Comparison of ENCODE assay signal across 7 cellular contexts in genomic region chr2:191637182-191638078, GRCh38. TPM values are rescaled to one million over a fixed set of nuclear protein-coding genes. Genes with fewer than 3 reads are reported as not detected.
DNase-seq lines count a peak whose midpoint lies in the region; ATAC-seq and TF ChIP-seq lines count a peak whose summit lies in the region.

No MANE protein-coding gene starts in this region.

- POLR2A ChIA-PET in MCF 10A (lab: Yijun Ruan, JAX) = interaction anchor here (0.6 to 4.2 kb wide), 17 partner anchors 9 to 585 kb away, joined by 3 to 55 read pairs (median 4); partner anchors contain the start of gene NABP1

- H3K36me3 ChIP-seq in KOPT-K1 (ENCODE audit: insufficient read depth, low read length) = no peaks in the 10 kb centered on the region

- no TSS peak for BruUV-seq in MCF 10A (replicated peaks; lab: Mats Ljungman, UMichigan)

- peak overlapping the region; percentile 61 for H3K27ac Mint-ChIP-seq in MCF 10A (ENCODE audit: low read depth, unreplicated experiment)

- no peaks in the 10 kb centered on the region for H3K9me3 Mint-ChIP-seq in MCF 10A (ENCODE audit: unreplicated experiment)

- peak; percentile 51 for ATAC-seq in GM18508 (IDR thresholded peaks at IDR 0.05; ENCODE audit: insufficient read depth, unreplicated experiment)
- peak; percentile 83 for ATAC-seq in GM21825 (IDR thresholded peaks at IDR 0.05; ENCODE audit: unreplicated experiment)

- intact Hi-C loops in MCF 10A (cut with micrococcal nuclease) = loop anchor here (5.0 kb wide), 1 partner anchor 45 kb away; no protein-coding TSS in a partner anchor

- CTCF ChIA-PET in MCF 10A (lab: Yijun Ruan, JAX) = interaction anchor here (0.5 to 1.8 kb wide), 10 partner anchors 9 to 1112 kb away, joined by 3 to 7 read pairs (median 4); no protein-coding TSS in a partner anchor

- H3K36me3 Mint-ChIP-seq in MCF 10A (ENCODE audit: insufficient read depth, unreplicated experiment) = no peaks in the 10 kb centered on the region

- H3K27me3 Mint-ChIP-seq in MCF 10A (ENCODE audit: insufficient read depth, unreplicated experiment) = no peaks in the 10 kb centered on the region

- H3K27ac ChIP-seq in KOPT-K1 (ENCODE audit: low read depth, low read length, poor library complexity, severe bottlenecking) = peak overlapping the region; percentile 65

- DNase-seq in MCF 10A (ENCODE audit: unreplicated experiment) (peak; percentile 36), renal cortical epithelial cell (ENCODE audit: low read depth) (peak; percentile 92), NCI-H1417 treated with DMSO at 0.1 percent for 48 hours (lab: John Stamatoyannopoulos, UW) (no peak)
- DNase-seq in stimulated activated naive CD4-positive, alpha-beta T cell treated with Interleukin-2 at 50 U/mL for 16 hours (lab: John Stamatoyannopoulos, UW) = no peak

- TF ChIP-seq CTCF in MCF 10A (IDR thresholded peaks at IDR 0.05; ENCODE audit: unreplicated experiment) = no peak

- H3K4me3 Mint-ChIP-seq in MCF 10A (ENCODE audit: unreplicated experiment) = no peak overlapping the region

- H3K9me3 ChIP-seq in KOPT-K1 (ENCODE audit: insufficient read depth, low read length, poor library complexity, severe bottlenecking) = no peaks in the 10 kb centered on the region

- peaks cover 30% of the 10 kb centered on the region for H3K4me1 Mint-ChIP-seq in MCF 10A (ENCODE audit: insufficient read depth, unreplicated experiment)

RNA-seq across cellular contexts. Expression of gene NABP1, which starts 40.5 kb away (rescaled TPM):
- 81.8 and 96.3 TPM in 2 replicates for total RNA-seq in MCF 10A (2022)
- total RNA-seq in renal cortical epithelial cell = 123 and 179 TPM in 2 replicates

Comparison
In these comparisons a context has a peak if more than half of its experiments do, and no peak if none do; other contexts are left out.
1. DNase-seq: peak in MCF 10A (single experiment) and renal cortical epithelial cell (single experiment); none in stimulated activated naive CD4-positive, alpha-beta T cell treated with Interleukin-2 at 50 U/mL for 16 hours (single experiment) and NCI-H1417 treated with DMSO at 0.1 percent for 48 hours (single experiment).